Comparison of ENCODE assay signal across 3 cellular contexts in genomic region chr7:6542368-6542767, GRCh38.
TF ChIP-seq lines count a peak whose summit lies in the region.

No MANE protein-coding gene starts in this region.

TF ChIP-seq in HepG2, 621 proteins besides CTCF, POLR2A, EP300 and RAD21:
- TF ChIP-seq PPARG (CRISPR knock-in tag; conservative IDR thresholded peaks at IDR 0.05) (no peak), ARID5B (CRISPR knock-in tag; IDR thresholded peaks at IDR 0.05) (no peak), ZNF674 (CRISPR knock-in tag; IDR thresholded peaks at IDR 0.05; ENCODE audit: low read depth) (no peak), HNF4A (CRISPR knock-in tag; IDR thresholded peaks at IDR 0.05) (no peak), PHF5A (CRISPR knock-in tag; IDR thresholded peaks at IDR 0.05; ENCODE audit: low read depth, unreplicated experiment) (no peak), ZNF121 (CRISPR knock-in tag; IDR thresholded peaks at IDR 0.05) (0 out of 2 replicates have a peak, but pooled peaks have one; percentile 59)

TF ChIP-seq in HEK293, 187 proteins besides CTCF, POLR2A, EP300 and RAD21:
- TF ChIP-seq ZNF626 (tag by site-specific recombination; IDR thresholded peaks at IDR 0.05) (no peak), ZBTB10 (tag by site-specific recombination; IDR thresholded peaks at IDR 0.05) (no peak), ZNF114 (tag by site-specific recombination; IDR thresholded peaks at IDR 0.05) (no peak), ZFP41 (tag by site-specific recombination; IDR thresholded peaks at IDR 0.05; ENCODE audit: borderline replicate concordance) (no peak), ZNF121 (tag by site-specific recombination; IDR thresholded peaks at IDR 0.05) (peak; percentile 72; the same call in 1 of the 2 replicates), PRDM10 (tag by site-specific recombination; IDR thresholded peaks at IDR 0.05) (no peak)

TF ChIP-seq in K562, 482 proteins besides CTCF, POLR2A, EP300 and RAD21:
- no peak for TF ChIP-seq RUNX1 (IDR thresholded peaks at IDR 0.05; ENCODE audit: low read depth)
- TF ChIP-seq ZNF121 (CRISPR knock-in tag; conservative IDR thresholded peaks at IDR 0.05), result peak; percentile 14; the same call in 1 of the 2 replicates
